In genomic region chr1:119368556-119368955, GRCh38 we compare ENCODE assay signal across 2 cellular contexts.
TF ChIP-seq lines count a peak whose summit lies in the region.

Gene HAO2 (plus strand): TSS chr1:119368785. CDS start chr1:119381086, 12,301 bp downstream.

TF ChIP-seq in GM23338, 12 proteins besides CTCF, POLR2A, EP300 and RAD21:
- TF ChIP-seq POLR2AphosphoS5 (IDR thresholded peaks at IDR 0.05; ENCODE audit: low read depth) (no peak), NANOG (IDR thresholded peaks at IDR 0.05; ENCODE audit: borderline replicate concordance) (no peak), JUNB (IDR thresholded peaks at IDR 0.05; ENCODE audit: unreplicated experiment) (no peak), REST (IDR thresholded peaks at IDR 0.05; ENCODE audit: unreplicated experiment) (no peak), ZNF331 (CRISPR knock-in tag; IDR thresholded peaks at IDR 0.05; ENCODE audit: low read depth) (no peak)

TF ChIP-seq in H1, 55 proteins besides CTCF, POLR2A, EP300 and RAD21:
- TF ChIP-seq MAFK (IDR thresholded peaks at IDR 0.05; ENCODE audit: low read depth, low read length), result peak; percentile 99
- no peak for TF ChIP-seq MAX (IDR thresholded peaks at IDR 0.05)
- no peak for TF ChIP-seq USF2 (IDR thresholded peaks at IDR 0.05; ENCODE audit: low read length)
- TF ChIP-seq EZH2 (IDR thresholded peaks at IDR 0.05; ENCODE audit: low read depth, low read length, severe bottlenecking), result no peak
- TF ChIP-seq SIX5 (IDR thresholded peaks at IDR 0.05; ENCODE audit: low read depth, low read length), result no peak
- TF ChIP-seq CHD7 (IDR thresholded peaks at IDR 0.05; ENCODE audit: insufficient replicate concordance, low read length), result no peak
- TF ChIP-seq JUN (IDR thresholded peaks at IDR 0.05; ENCODE audit: low read depth, low read length), result no peak
- no peak for TF ChIP-seq CEBPB (IDR thresholded peaks at IDR 0.05; ENCODE audit: low read depth, low read length)
TF ChIP-seq in H1: peak in this region for 1.
